In genomic region chr20:24598346-24598745, GRCh38 we compare ENCODE assay signal across 32 cellular contexts.
"Had no signal": no experiment of that assay in that cellular context is flagged by ENCODE, and none has a peak within 500 bp of the region (broad histone marks: within the 10 kb centered on the region; RNA-seq: fewer than 3 reads in every experiment).

No MANE protein-coding gene starts in this region.

- H3K27me3 ChIP-seq: brain microvascular endothelial cell had no signal

- FAIRE-seq: astrocyte, bronchial epithelial cell, colon, endothelial cell of umbilical vein, frontal cortex had no signal

- H3K27ac ChIP-seq: brain microvascular endothelial cell, WERI-Rb-1 had no signal

- DNase-seq: activated B cell treated with CpG ODN at 0.5 μM for 24 hours; activated CD4-positive, alpha-beta T cell treated with anti-CD3 and anti-CD28 coated beads for 48 hours; activated CD4-positive, alpha-beta T cell treated with anti-CD3 and anti-CD28 coated beads, Interleukin-2, amount 50 U/mL, for 1 hour; activated CD4-positive, alpha-beta T cell treated with anti-CD3 and anti-CD28 coated beads, Interleukin-2, amount 50 U/mL, for 48 hours; activated CD8-positive, alpha-beta memory T cell treated with anti-CD3 and anti-CD28 coated beads, Interleukin-2, amount 10 ng/mL, durations not matched to agents 7 days and 5 days; activated CD8-positive, alpha-beta memory T cell treated with anti-CD3 and anti-CD28 coated beads, Interleukin-2, amount 50 U/mL, for 48 hours; activated CD8-positive, alpha-beta T cell treated with anti-CD3 and anti-CD28 coated beads for 36 hours; activated effector memory CD4-positive, alpha-beta T cell treated with Interleukin-2 at 50 U/mL for 16 hours; activated gamma-delta T cell treated with Interleukin-2 at 50 U/mL for 16 hours; activated naive CD4-positive, alpha-beta T cell treated with anti-CD3 and anti-CD28 coated beads, Interleukin-2, amount 50 U/mL, for 16 hours; activated naive CD4-positive, alpha-beta T cell treated with Interleukin-2 at 50 U/mL for 16 hours; activated T-cell treated with anti-CD3 and anti-CD28 coated beads for 4 hours; activated T-cell treated with anti-CD3 and anti-CD28 coated beads, Interleukin-2, amount 50 U/mL, for 24 hours; amniotic stem cell; anterior cingulate cortex; brain microvascular endothelial cell; cortex of kidney; dermis blood vessel endothelial cell; effector CD4-positive, alpha-beta T cell; foreskin fibroblast; T-helper 1 cell; T-helper 17 cell; T1000; WERI-Rb-1 had no signal

- H3K36me3 ChIP-seq: brain microvascular endothelial cell, WERI-Rb-1 had no signal

- ATAC-seq: activated CD4-positive, CD25-positive, alpha-beta regulatory T cell treated with anti-CD3 and anti-CD28 coated beads, Interleukin-2, amount 50 U/mL, for 24 hours; activated CD8-positive, alpha-beta memory T cell treated with anti-CD3 and anti-CD28 coated beads, Interleukin-2, amount 10 ng/mL, durations not matched to agents 7 days and 5 days; activated CD8-positive, alpha-beta T cell treated with anti-CD3 and anti-CD28 coated beads for 36 hours; activated T-helper 17 cell treated with anti-CD3 and anti-CD28 coated beads, Interleukin-2, amount 50 U/mL, for 72 hours; esophagus mucosa; T-helper 17 cell had no signal
